Comparison of ENCODE assay signal across 8 cellular contexts in genomic region chr10:11611248-11612003, GRCh38. TPM values are rescaled to one million over a fixed set of nuclear protein-coding genes. Genes with fewer than 3 reads are reported as not detected.
DNase-seq lines count a peak whose midpoint lies in the region; ATAC-seq, FAIRE-seq and TF ChIP-seq lines count a peak whose summit lies in the region.

TSS of gene USP6NL (minus strand) at chr10:11611650. CDS start at chr10:11597634, 14,016 bp downstream.

- TF ChIP-seq CTCF in cardiac muscle cell (IDR thresholded peaks at IDR 0.05; ENCODE audit: low read depth, low read length) (no peak), pancreas (IDR thresholded peaks at IDR 0.05) (no peak), type B pancreatic cell (conservative IDR thresholded peaks at IDR 0.05) (no peak)

- H3K9me3 ChIP-seq in Karpas-422 (ENCODE audit: low read length), result no peaks in the 10 kb centered on the region
- H3K9me3 ChIP-seq in cardiac muscle cell (ENCODE audit: low read depth), result no peaks in the 10 kb centered on the region
- H3K9me3 ChIP-seq in pancreas, result no peaks in the 10 kb centered on the region

- H3K4me3 Mint-ChIP-seq in type B pancreatic cell, result peak within 1 kb of the TSS; percentile 98

- H3K4me2 ChIP-seq in Karpas-422 (ENCODE audit: low read depth, low read length, poor library complexity, severe bottlenecking), result peak within 1 kb of the TSS; percentile 81

- H3K4me3 ChIP-seq in Karpas-422 (ENCODE audit: low read length), result peak within 1 kb of the TSS; percentile 84
- H3K4me3 ChIP-seq in cardiac muscle cell, result peak within 1 kb of the TSS; percentile 100
- H3K4me3 ChIP-seq in pancreas, result peak within 1 kb of the TSS; percentile 80 to 94 (median 84)

- H3K9me2 ChIP-seq in Karpas-422 (replicated peaks; ENCODE audit: insufficient read depth, low read length), result no peaks in the 10 kb centered on the region

- ATAC-seq in GM21786 (IDR thresholded peaks at IDR 0.05; ENCODE audit: unreplicated experiment) (peak; percentile 59), SK-N-SH treated with all-trans-retinoic acid at 6 μM for 48 hours (peak; percentile 91), pancreas (peak; percentile 94 to 97 (median 96))

- WGBS in adipose tissue, 3 donors, result 0% methylated on average over 61 to 106 of the region's 106 CpGs
- WGBS in pancreas, 2 donors, result 0% methylated on average over 60 to 106 of the region's 106 CpGs

- H3K36me3 ChIP-seq in Karpas-422 (ENCODE audit: insufficient read depth, low read length) (no peaks in the 10 kb centered on the region), cardiac muscle cell (no peaks in the 10 kb centered on the region), pancreas (no peaks in the 10 kb centered on the region)

- H2AFZ ChIP-seq in Karpas-422 (ENCODE audit: low read length), result no peak within 1 kb of the TSS; the same call in 1 of the 2 replicates

- H3K27ac ChIP-seq in Karpas-422 (ENCODE audit: low read length) (peak within 1 kb of the TSS; percentile 95), adipose tissue (ENCODE audit: low read depth, low read length) (peak within 1 kb of the TSS; percentile 11), cardiac muscle cell (peak within 1 kb of the TSS; percentile 94), pancreas (peak within 1 kb of the TSS; percentile 81 to 93 (median 90))

- no peak for FAIRE-seq in pancreas (lab: Jason Lieb, UNC)

- H3K27me3 ChIP-seq in Karpas-422 (ENCODE audit: low read length), result no peaks in the 10 kb centered on the region
- no peaks in the 10 kb centered on the region for H3K27me3 ChIP-seq in cardiac muscle cell
- H3K27me3 ChIP-seq in pancreas, result no peaks in the 10 kb centered on the region

- H3K36me3 Mint-ChIP-seq in type B pancreatic cell, result no peaks in the 10 kb centered on the region

- peaks cover 33% of the 10 kb centered on the region for H3K4me1 Mint-ChIP-seq in type B pancreatic cell (ENCODE audit: unreplicated experiment)

- peak within 1 kb of the TSS; percentile 90 for H3K9ac ChIP-seq in Karpas-422 (ENCODE audit: low read length)

- intact Hi-C loops in pancreas (cut with DNase I), result no loop called here

- H3K4me1 ChIP-seq in Karpas-422 (ENCODE audit: low read length) (peaks cover 50% of the 10 kb centered on the region), cardiac muscle cell (ENCODE audit: low read depth) (peaks cover 10% of the 10 kb centered on the region), pancreas (peaks cover 0 to 10% (median 10%) of the 10 kb centered on the region in 3 donors)

- peaks cover 45% of the 10 kb centered on the region for H3K79me2 ChIP-seq in Karpas-422 (ENCODE audit: low read length)

- no peaks in the 10 kb centered on the region for H4K20me1 ChIP-seq in Karpas-422 (ENCODE audit: insufficient read depth, low read depth, low read length)

- H3K27me3 Mint-ChIP-seq in type B pancreatic cell, result no peaks in the 10 kb centered on the region

- DNase-seq in EH (ENCODE audit: low read depth) (peak; percentile 87), Karpas-422 (peak; percentile 93), cardiac muscle cell (ENCODE audit: low read depth in 1 of 2, low spot score in 1 of 2) (peak; percentile 89 to 95), pancreas (peak; percentile 92 to 96 (median 94)), type B pancreatic cell (ENCODE audit: extremely low spot score, unreplicated experiment) (peak; percentile 89)

- H3K9me3 Mint-ChIP-seq in type B pancreatic cell, result no peaks in the 10 kb centered on the region

- peak within 1 kb of the TSS; percentile 95 for H3K27ac Mint-ChIP-seq in type B pancreatic cell

TF ChIP-seq in SK-N-SH treated with all-trans-retinoic acid at 6 μM for 48 hours, 23 proteins besides CTCF, POLR2A, EP300 and RAD21 (continues in another document):
- TF ChIP-seq TSHZ2 (CRISPR knock-in tag; IDR thresholded peaks at IDR 0.05), result peak; percentile 67; the same call in 1 of the 2 replicates
- no peak for TF ChIP-seq GLIS3 (CRISPR knock-in tag; IDR thresholded peaks at IDR 0.05)
- TF ChIP-seq CREB5 (CRISPR knock-in tag; IDR thresholded peaks at IDR 0.05; ENCODE audit: low read depth), result no peak
- TF ChIP-seq ESRRG (CRISPR knock-in tag; IDR thresholded peaks at IDR 0.05), result no peak
- no peak for TF ChIP-seq CSDC2 (CRISPR knock-in tag; IDR thresholded peaks at IDR 0.05)
- TF ChIP-seq ARNTL (CRISPR knock-in tag; IDR thresholded peaks at IDR 0.05; ENCODE audit: borderline replicate concordance, low read depth), result peak; percentile 50; the same call in 1 of the 2 replicates
- TF ChIP-seq TOX (CRISPR knock-in tag; IDR thresholded peaks at IDR 0.05; ENCODE audit: borderline replicate concordance), result no peak
- TF ChIP-seq ZNF8 (CRISPR knock-in tag; IDR thresholded peaks at IDR 0.05), result no peak
- TF ChIP-seq ZC3H10 (CRISPR knock-in tag; IDR thresholded peaks at IDR 0.05), result no peak
- no peak for TF ChIP-seq CSRNP3 (CRISPR knock-in tag; IDR thresholded peaks at IDR 0.05)
- TF ChIP-seq OSR1 (CRISPR knock-in tag; IDR thresholded peaks at IDR 0.05), result no peak
- TF ChIP-seq RARB (CRISPR knock-in tag; IDR thresholded peaks at IDR 0.05), result no peak
- no peak; the same call in 1 of the 2 replicates for TF ChIP-seq ZFP30 (CRISPR knock-in tag; IDR thresholded peaks at IDR 0.05)
- TF ChIP-seq TCF4 (CRISPR knock-in tag; IDR thresholded peaks at IDR 0.05; ENCODE audit: borderline replicate concordance), result no peak
- no peak for TF ChIP-seq ZNF70 (CRISPR knock-in tag; IDR thresholded peaks at IDR 0.05)
- no peak for TF ChIP-seq BACH2 (CRISPR knock-in tag; IDR thresholded peaks at IDR 0.05; ENCODE audit: borderline replicate concordance)
- no peak for TF ChIP-seq PPARA (CRISPR knock-in tag; IDR thresholded peaks at IDR 0.05; ENCODE audit: borderline replicate concordance)
- TF ChIP-seq SNAI2 (CRISPR knock-in tag; IDR thresholded peaks at IDR 0.05), result peak; percentile 62; the same call in 1 of the 2 replicates

RNA-seq across cellular contexts. Expression of gene USP6NL, which starts in this region (rescaled TPM):
- total RNA-seq in Karpas-422 (2014; rRNA removed; shearing (Covaris generic); ENCODE audit: low replicate concordance), result 54.3 and 63.9 TPM in 2 replicates
- polyA plus RNA-seq in adipose tissue (1 to 10 TPM; 3.2 to 8.8 (median 4.9) TPM), cardiac muscle cell (12.1 and 13.6 TPM in 2 replicates), pancreas (1 to 10 TPM; 2.2 to 3.8 TPM)
- total RNA-seq in cardiac muscle cell (21.2 and 25.4 TPM in 2 replicates), pancreas (10 to 100 TPM in 1 of 6 donors, 1 to 10 TPM in 5; 4.2 to 10.4 (median 6.0) TPM), type B pancreatic cell (ENCODE audit: low replicate concordance) (29.6 and 33.3 TPM in 2 replicates)

Comparison
In these comparisons a context has a peak if more than half of its experiments do, and no peak if none do; other contexts are left out.
1. Peak in every context shown above with its lines: DNase-seq, ATAC-seq, H3K4me3 ChIP-seq and H3K27ac ChIP-seq.
2. H3K27ac ChIP-seq: peak in every context shown above with its lines; median percentile 95 in Karpas-422; 94 in cardiac muscle cell; 90 in pancreas; 11 in adipose tissue.